ENCODE assay signal across 11 cellular contexts in genomic region chr6:16737389-16737788, GRCh38. TPM values are rescaled to one million over a fixed set of nuclear protein-coding genes. Genes with fewer than 3 reads are reported as not detected.
A peak's percentile ranks its signal among the peaks of the same experiment; 100 is the strongest.
DNase-seq lines count a peak whose midpoint lies in the region; ATAC-seq, FAIRE-seq and TF ChIP-seq lines count a peak whose summit lies in the region.
"Had no signal": no experiment of that assay in that cellular context is flagged by ENCODE, and none has a peak within 500 bp of the region (broad histone marks: within the 10 kb centered on the region; RNA-seq: fewer than 3 reads in every experiment).

No MANE protein-coding gene starts in this region.

- ATAC-seq in mucosa of descending colon = no peak
- ATAC-seq in activated CD4-positive, alpha-beta T cell treated with anti-CD3 and anti-CD28 coated beads for 36 hours = no peak
- no peak for ATAC-seq in GM21390 (IDR thresholded peaks at IDR 0.05; ENCODE audit: unreplicated experiment)

- H3K36me3 ChIP-seq in mesodermal cell (ENCODE audit: control insufficient read depth, insufficient read depth, low read length) (peaks cover 25% of the 10 kb centered on the region), mucosa of descending colon (ENCODE audit: low read depth) (no peaks in the 10 kb centered on the region)

- DNase-seq in AG10803 (ENCODE audit: low read depth) = peak; percentile 72
- DNase-seq in NCI-H82 treated with DMSO at 0.1 percent for 48 hours (lab: John Stamatoyannopoulos, UW; ENCODE audit: unreplicated experiment) = peak; percentile 41
- DNase-seq in mucosa of descending colon = no peak
- no peak for DNase-seq in NCI-H1694 (lab: John Stamatoyannopoulos, UW)
- no peak for DNase-seq in activated CD4-positive, alpha-beta T cell treated with anti-CD3 and anti-CD28 coated beads for 36 hours
- DNase-seq: NCI-H524, trophoblast cell had no signal

- WGBS in mesodermal cell (ENCODE audit: insufficient coverage in 2 of 2), 2 experiments = 100% methylated on average over 1 of the region's 1 CpG; no CpG with 5 or more reads in 1 of the 2 experiments

- TF ChIP-seq CTCF in AG10803 (conservative IDR thresholded peaks at IDR 0.05; ENCODE audit: low read length) (no peak), mucosa of descending colon (IDR thresholded peaks at IDR 0.05) (no peak)

- H3K9me3 Mint-ChIP-seq in activated CD4-positive, alpha-beta T cell treated with anti-CD3 and anti-CD28 coated beads for 36 hours (ENCODE audit: low read depth) = no peaks in the 10 kb centered on the region

- FAIRE-seq in endometrium (lab: Jason Lieb, UNC) = peak; percentile 58
- FAIRE-seq: HTR-8/SVneo had no signal

- CTCF ChIA-PET in activated CD4-positive, alpha-beta T cell treated with anti-CD3 and anti-CD28 coated beads for 36 hours (lab: Charles Lee) = interaction anchor here (1.0 to 1.9 kb wide), 5 partner anchors 13 to 227 kb away, joined by 3 to 7 read pairs (median 3); no protein-coding TSS in a partner anchor

- no peak overlapping the region for H3K27ac Mint-ChIP-seq in activated CD4-positive, alpha-beta T cell treated with anti-CD3 and anti-CD28 coated beads for 36 hours

- H3K27me3 Mint-ChIP-seq in activated CD4-positive, alpha-beta T cell treated with anti-CD3 and anti-CD28 coated beads for 36 hours = no peaks in the 10 kb centered on the region

- H3K4me3 Mint-ChIP-seq in activated CD4-positive, alpha-beta T cell treated with anti-CD3 and anti-CD28 coated beads for 36 hours = no peak overlapping the region

- peaks cover 15% of the 10 kb centered on the region for H3K36me3 Mint-ChIP-seq in activated CD4-positive, alpha-beta T cell treated with anti-CD3 and anti-CD28 coated beads for 36 hours (ENCODE audit: low read depth)

- peaks cover 44% of the 10 kb centered on the region for H3K4me1 Mint-ChIP-seq in activated CD4-positive, alpha-beta T cell treated with anti-CD3 and anti-CD28 coated beads for 36 hours

- peaks cover 62% of the 10 kb centered on the region for H3K4me1 ChIP-seq in mesodermal cell (ENCODE audit: control insufficient read depth, insufficient read depth, low read length, poor library complexity, severe bottlenecking)
- peaks cover 15% of the 10 kb centered on the region for H3K4me1 ChIP-seq in mucosa of descending colon (ENCODE audit: low read depth)

- H3K9me3 ChIP-seq in mesodermal cell (ENCODE audit: control insufficient read depth, low read length) (no peaks in the 10 kb centered on the region), mucosa of descending colon (no peaks in the 10 kb centered on the region)

- intact Hi-C loops in mucosa of descending colon (cut with DNase I, micrococcal nuclease) = no loop called here
- intact Hi-C loops in activated CD4-positive, alpha-beta T cell treated with anti-CD3 and anti-CD28 coated beads for 36 hours (cut with DNase I, micrococcal nuclease) = no loop called here

- POLR2A ChIA-PET in activated CD4-positive, alpha-beta T cell treated with anti-CD3 and anti-CD28 coated beads for 36 hours (lab: Charles Lee) = no interaction called here

- peak overlapping the region; percentile 30 for H3K27ac ChIP-seq in mesodermal cell (ENCODE audit: low read depth, low read length, severe bottlenecking)

- H3K4me3 ChIP-seq in AG10803 (ENCODE audit: low read length) (0 out of 2 replicates have a peak overlapping the region, but pooled peaks have one; percentile 7), mesodermal cell (ENCODE audit: extremely low read depth, insufficient read depth, low read length, poor library complexity, severe bottlenecking) (no peak overlapping the region), mucosa of descending colon (no peak overlapping the region)

RNA-seq across cellular contexts. Expression of gene ATXN1, which starts 23.9 kb away (rescaled TPM):
- polyA plus RNA-seq in mesodermal cell (2013, experiment 1 of 2) = 8.0 TPM
- 7.1 TPM for polyA plus RNA-seq in mesodermal cell (2013, experiment 2 of 2)
- 10 to 100 TPM; 30.4 to 87.3 (median 50.1) TPM for total RNA-seq in mucosa of descending colon
- 10 to 100 TPM; 19.8 to 22.8 TPM for total RNA-seq in activated CD4-positive, alpha-beta T cell treated with anti-CD3 and anti-CD28 coated beads for 36 hours

Comparison
In these comparisons a context has a peak if more than half of its experiments do, and no peak if none do; other contexts are left out.
1. DNase-seq: peak in AG10803 (single experiment) and NCI-H82 treated with DMSO at 0.1 percent for 48 hours (single experiment); none in mucosa of descending colon (0 of 3), NCI-H1694 (single experiment) and activated CD4-positive, alpha-beta T cell treated with anti-CD3 and anti-CD28 coated beads for 36 hours (single experiment).